9 cellular contexts compared by ENCODE assay signal in the genomic region with DNA sequence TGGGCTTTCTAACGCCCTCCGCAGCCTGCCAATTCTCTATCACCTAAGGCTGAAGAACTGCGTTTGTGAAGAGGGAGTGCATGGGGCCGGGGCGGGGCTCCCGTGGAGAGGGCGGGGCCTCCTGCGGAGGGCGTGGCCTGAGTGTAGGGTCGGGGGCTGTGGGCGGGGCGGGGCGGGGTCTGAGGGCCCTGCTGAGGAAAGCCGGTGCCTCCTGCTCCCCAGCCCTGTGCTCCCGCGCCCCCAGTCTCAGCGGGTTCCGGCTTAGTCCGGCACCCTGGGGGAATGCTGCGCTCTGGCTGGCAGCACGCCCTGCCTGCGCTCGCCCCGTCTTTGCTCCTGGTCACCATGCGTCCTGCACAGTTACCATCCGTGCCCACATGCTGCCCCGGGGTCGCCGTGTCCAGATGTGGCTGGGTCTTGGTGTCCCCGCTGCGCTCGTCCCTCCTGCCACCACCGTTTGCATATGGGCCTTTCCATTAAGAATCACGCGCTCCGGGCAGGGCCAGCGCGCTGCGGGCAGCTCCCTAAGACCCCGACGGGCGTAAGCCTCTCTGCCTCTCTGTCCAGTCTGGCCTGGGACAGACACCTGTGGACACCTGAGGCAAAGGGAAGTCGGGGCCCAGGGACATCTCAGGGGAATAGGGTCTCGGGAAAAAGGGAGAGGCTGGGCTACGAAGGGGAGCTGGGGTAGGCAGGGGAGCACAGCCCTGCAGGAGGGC.
DNase-seq lines count a peak whose midpoint lies in the region; ATAC-seq and TF ChIP-seq lines count a peak whose summit lies in the region.
"Had no signal": no experiment of that assay in that cellular context is flagged by ENCODE, and none has a peak within 500 bp of the region (broad histone marks: within the 10 kb centered on the region; RNA-seq: fewer than 3 reads in every experiment).

No MANE protein-coding gene starts in this region.

- H3K4me1 Mint-ChIP-seq in activated T-cell treated with anti-CD3 and anti-CD28 coated beads, Interleukin-2, amount 50 U/mL, for 4 hours (ENCODE audit: low read depth) = peaks cover 11% of the 10 kb centered on the region

- peak overlapping the region; percentile 74 for H3K4me3 Mint-ChIP-seq in activated T-cell treated with anti-CD3 and anti-CD28 coated beads, Interleukin-2, amount 50 U/mL, for 4 hours

- H3K4me1 ChIP-seq in HUES48 (ENCODE audit: control insufficient read depth, insufficient read depth, low read length) = peaks cover 8% of the 10 kb centered on the region; the same call in 1 of the 2 replicates

- peak; percentile 67 for DNase-seq in activated T-cell treated with anti-CD3 and anti-CD28 coated beads, Interleukin-2, amount 50 U/mL, for 4 hours
- DNase-seq in iPS-NIHi7 (ENCODE audit: extremely low spot score) (peak; percentile 92), NCI-H446 (lab: John Stamatoyannopoulos, UW) (no peak), RKO (ENCODE audit: low spot score) (no peak), foreskin fibroblast (no peak)
- peak; percentile 12 to 65 (median 50) for DNase-seq in stimulated activated CD4-positive, alpha-beta T cell treated with anti-CD3 and anti-CD28 coated beads, TNF-alpha, amount 100 ng/mL, for 4 hours (ENCODE audit: low read depth in 3 of 3)
- DNase-seq: PC-9 had no signal

- H3K9me3 Mint-ChIP-seq in activated T-cell treated with anti-CD3 and anti-CD28 coated beads, Interleukin-2, amount 50 U/mL, for 4 hours = no peaks in the 10 kb centered on the region

- no peaks in the 10 kb centered on the region for H3K36me3 ChIP-seq in HUES48 (ENCODE audit: control insufficient read depth, insufficient read depth, low read length)

- peak; percentile 65 to 72 for ATAC-seq in activated T-cell treated with anti-CD3 and anti-CD28 coated beads, Interleukin-2, amount 50 U/mL, for 4 hours
- ATAC-seq in HG03457 (IDR thresholded peaks at IDR 0.05; ENCODE audit: unreplicated experiment) = no peak

- peak overlapping the region; percentile 78 for H3K4me3 ChIP-seq in HUES48 (ENCODE audit: low read depth, low read length)
- H3K4me3 ChIP-seq in foreskin fibroblast (ENCODE audit: low read depth in 1 of 2, low read length in 2 of 2) = no peak overlapping the region
- H3K4me3 ChIP-seq: PC-9 had no signal

- no peaks in the 10 kb centered on the region for H3K36me3 Mint-ChIP-seq in activated T-cell treated with anti-CD3 and anti-CD28 coated beads, Interleukin-2, amount 50 U/mL, for 4 hours (ENCODE audit: insufficient read depth)

- H3K9me3 ChIP-seq in HUES48 (ENCODE audit: control insufficient read depth, insufficient read depth, low read length) = no peaks in the 10 kb centered on the region

- peaks cover 45% of the 10 kb centered on the region for H3K27me3 Mint-ChIP-seq in activated T-cell treated with anti-CD3 and anti-CD28 coated beads, Interleukin-2, amount 50 U/mL, for 4 hours (ENCODE audit: low read depth)

- no peak overlapping the region for H3K27ac ChIP-seq in HUES48 (ENCODE audit: low read depth, low read length)
- H3K27ac ChIP-seq: PC-9 had no signal

- peaks cover 40% of the 10 kb centered on the region for H3K27me3 ChIP-seq in HUES48 (ENCODE audit: control insufficient read depth, insufficient read depth, low read length)

- 0 out of 2 replicates have a peak overlapping the region, but pooled peaks have one; percentile 14 for H3K9ac ChIP-seq in HUES48 (ENCODE audit: low read depth, low read length)

- TF ChIP-seq CTCF in foreskin fibroblast (IDR thresholded peaks at IDR 0.05; ENCODE audit: low read depth, low read length) = no peak

Comparison
In these comparisons a context has a peak if more than half of its experiments do, and no peak if none do; other contexts are left out.
1. DNase-seq: peak in activated T-cell treated with anti-CD3 and anti-CD28 coated beads, Interleukin-2, amount 50 U/mL, for 4 hours (single experiment), iPS-NIHi7 (single experiment) and stimulated activated CD4-positive, alpha-beta T cell treated with anti-CD3 and anti-CD28 coated beads, TNF-alpha, amount 100 ng/mL, for 4 hours (3 of 3); none in NCI-H446 (0 of 2), RKO (single experiment) and foreskin fibroblast (0 of 2).